ENCODE assay signal across 9 cellular contexts in genomic region chr4:16794816-16795445, GRCh38.
DNase-seq lines count a peak whose midpoint lies in the region; ATAC-seq and TF ChIP-seq lines count a peak whose summit lies in the region.
"Had no signal": no experiment of that assay in that cellular context is flagged by ENCODE, and none has a peak within 500 bp of the region (broad histone marks: within the 10 kb centered on the region; RNA-seq: fewer than 3 reads in every experiment).

No MANE protein-coding gene starts in this region.

- no peaks in the 10 kb centered on the region for H3K9me3 ChIP-seq in Caco-2
- H3K9me3 ChIP-seq in lung (ENCODE audit: control insufficient read depth in 2 of 2, insufficient read depth in 1 of 2, low read length in 1 of 2) = no peaks in the 10 kb centered on the region
- H3K9me3 ChIP-seq in tibial nerve = no peaks in the 10 kb centered on the region

- no peaks in the 10 kb centered on the region for H3K27me3 ChIP-seq in Caco-2 (replicated peaks; ENCODE audit: control insufficient read depth, insufficient read depth, low read length)
- no peaks in the 10 kb centered on the region for H3K27me3 ChIP-seq in lung (ENCODE audit: control insufficient read depth, insufficient read depth)
- no peaks in the 10 kb centered on the region for H3K27me3 ChIP-seq in tibial nerve

- no peaks in the 10 kb centered on the region for H3K4me1 Mint-ChIP-seq in Caco-2 (ENCODE audit: low read depth, unreplicated experiment)

- no peak for ATAC-seq in lung (ENCODE audit: insufficient read depth, low FRiP score)
- ATAC-seq: naive thymus-derived CD8-positive, alpha-beta T cell had no signal

- no peaks in the 10 kb centered on the region for H3K36me3 ChIP-seq in Caco-2 (ENCODE audit: control insufficient read depth, insufficient read depth, low read length)
- no peaks in the 10 kb centered on the region for H3K36me3 ChIP-seq in lung (ENCODE audit: control insufficient read depth in 2 of 2, insufficient read depth in 2 of 2, low read length in 2 of 2)
- H3K36me3 ChIP-seq in tibial nerve = no peaks in the 10 kb centered on the region

- H3K4me3 ChIP-seq in Caco-2 (ENCODE audit: low read depth, low read length) (no peak overlapping the region), lung (no peak overlapping the region), tibial nerve (no peak overlapping the region)

- TF ChIP-seq POLR2A in tibial nerve (IDR thresholded peaks at IDR 0.05) = no peak

- H3K27ac Mint-ChIP-seq in Caco-2 (ENCODE audit: unreplicated experiment) = no peak overlapping the region
- H3K27ac Mint-ChIP-seq: naive thymus-derived CD8-positive, alpha-beta T cell had no signal

- H3K27ac ChIP-seq in lung (ENCODE audit: low read depth in 1 of 2, low read length in 1 of 2) = no peak overlapping the region
- no peak overlapping the region for H3K27ac ChIP-seq in tibial nerve

- peak in 1 of 2 donors; percentile 9 for TF ChIP-seq EP300 in tibial nerve (IDR thresholded peaks at IDR 0.05)

- intact Hi-C loops in Caco-2 (cut with micrococcal nuclease; ENCODE audit: unreplicated experiment) = no loop called here

- BruUV-seq in Caco-2 (replicated peaks; lab: Mats Ljungman, UMichigan) = no TSS peak

- no peaks in the 10 kb centered on the region for H3K9me3 Mint-ChIP-seq in Caco-2 (ENCODE audit: unreplicated experiment)
- H3K9me3 Mint-ChIP-seq: naive thymus-derived CD8-positive, alpha-beta T cell had no signal

- no peaks in the 10 kb centered on the region for H3K4me1 ChIP-seq in Caco-2
- H3K4me1 ChIP-seq in lung (ENCODE audit: control insufficient read depth in 2 of 2, insufficient read depth in 2 of 2, low read length in 2 of 2) = peaks cover 0 to 1% of the 10 kb centered on the region in 2 donors
- H3K4me1 ChIP-seq in tibial nerve = no peaks in the 10 kb centered on the region

- peaks cover 4% of the 10 kb centered on the region for H3K27me3 Mint-ChIP-seq in Caco-2 (ENCODE audit: insufficient read depth, unreplicated experiment)

- WGBS in lung, 2 donors = 44 to 45% methylated on average over 9 of the region's 9 CpGs
- 39 to 40% methylated on average over 9 of the region's 9 CpGs for WGBS in tibial nerve, 2 donors

- H3K36me3 Mint-ChIP-seq in Caco-2 (ENCODE audit: insufficient read depth, unreplicated experiment) = no peaks in the 10 kb centered on the region
- H3K36me3 Mint-ChIP-seq: naive thymus-derived CD8-positive, alpha-beta T cell had no signal

- TF ChIP-seq CTCF in Caco-2 (IDR thresholded peaks at IDR 0.05; ENCODE audit: insufficient read depth in 1 of 2, low read depth in 1 of 2, low read length in 1 of 2, severe bottlenecking in 1 of 2, unreplicated experiment in 1 of 2) (peak; percentile 19 to 47), lung (IDR thresholded peaks at IDR 0.05; ENCODE audit: control extremely low read depth, extremely low read depth) (peak; percentile 38), tibial nerve (IDR thresholded peaks at IDR 0.05) (peak; percentile 39 to 60 (median 48))

- POLR2A ChIA-PET in Caco-2 (lab: Charles Lee) = no interaction called here

- no peak overlapping the region for H3K4me3 Mint-ChIP-seq in Caco-2 (ENCODE audit: unreplicated experiment)
- H3K4me3 Mint-ChIP-seq: naive thymus-derived CD8-positive, alpha-beta T cell had no signal

- CTCF ChIA-PET in Caco-2 (lab: Charles Lee) = no interaction called here

- peak; percentile 28 to 43 for DNase-seq in Caco-2
- peak; percentile 65 for DNase-seq in H4 (ENCODE audit: low spot score)
- DNase-seq in SHP77 (lab: John Stamatoyannopoulos, UW) = peak; percentile 0 to 4
- peak; percentile 33 for DNase-seq in dedifferentiated amniotic fluid mesenchymal stem cell (ENCODE audit: extremely low spot score)
- DNase-seq in lung (ENCODE audit: low spot score) = no peak
- DNase-seq in tibial nerve (ENCODE audit: low spot score in 2 of 2) = peak; percentile 34 to 77
- DNase-seq in T-helper 9 cell = no peak
- no peak for DNase-seq in NCI-H1105 (lab: John Stamatoyannopoulos, UW)

Comparison
In these comparisons a context has a peak if more than half of its experiments do, and no peak if none do; other contexts are left out.
1. DNase-seq: peak in Caco-2 (2 of 2), H4 (single experiment), SHP77 (2 of 2), dedifferentiated amniotic fluid mesenchymal stem cell (single experiment) and tibial nerve (2 of 2); none in lung (single experiment), T-helper 9 cell (single experiment) and NCI-H1105 (single experiment).
2. Peak in every context shown above with its lines, with median percentiles within 50 percentile points of each other: CTCF ChIP-seq.